ENCODE assay signal across 1 cellular context in the genomic region with DNA sequence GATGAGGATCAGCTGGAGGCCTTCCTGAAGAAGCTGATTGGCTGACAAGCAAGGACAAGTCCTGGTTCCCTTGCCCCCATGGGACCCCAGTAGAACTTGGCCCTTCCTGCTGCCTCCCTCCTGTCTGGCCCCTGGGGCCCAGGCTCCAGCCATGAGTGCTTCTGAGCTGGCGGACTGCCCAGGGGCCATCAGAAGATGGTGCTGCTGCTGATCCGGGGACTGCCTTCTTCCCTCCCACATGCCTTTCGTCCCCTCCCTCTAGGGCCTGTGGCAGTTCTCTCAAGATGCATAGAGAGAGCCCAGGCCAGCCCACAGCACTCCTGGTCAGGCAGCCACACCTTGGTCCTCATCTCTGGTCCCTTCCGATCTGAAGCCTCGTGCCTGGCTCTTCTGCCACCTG.
TF ChIP-seq lines count a peak whose summit lies in the region.

No MANE protein-coding gene starts in this region.

TF ChIP-seq in K562, 482 proteins besides CTCF, POLR2A, EP300 and RAD21:
- TF ChIP-seq SREBF2 (CRISPR knock-in tag; IDR thresholded peaks at IDR 0.05): no peak
- TF ChIP-seq SIN3B (IDR thresholded peaks at IDR 0.05; ENCODE audit: low read depth): no peak
- no peak for TF ChIP-seq FOXK2 (conservative IDR thresholded peaks at IDR 0.05 in 1 of 2, IDR thresholded peaks at IDR 0.05 in 1 of 2; ENCODE audit: low read depth in 2 of 2)
- TF ChIP-seq ARNT (IDR thresholded peaks at IDR 0.05): no peak
- no peak for TF ChIP-seq MAFG (tag; conservative IDR thresholded peaks at IDR 0.05)
- TF ChIP-seq, protein P1, sequence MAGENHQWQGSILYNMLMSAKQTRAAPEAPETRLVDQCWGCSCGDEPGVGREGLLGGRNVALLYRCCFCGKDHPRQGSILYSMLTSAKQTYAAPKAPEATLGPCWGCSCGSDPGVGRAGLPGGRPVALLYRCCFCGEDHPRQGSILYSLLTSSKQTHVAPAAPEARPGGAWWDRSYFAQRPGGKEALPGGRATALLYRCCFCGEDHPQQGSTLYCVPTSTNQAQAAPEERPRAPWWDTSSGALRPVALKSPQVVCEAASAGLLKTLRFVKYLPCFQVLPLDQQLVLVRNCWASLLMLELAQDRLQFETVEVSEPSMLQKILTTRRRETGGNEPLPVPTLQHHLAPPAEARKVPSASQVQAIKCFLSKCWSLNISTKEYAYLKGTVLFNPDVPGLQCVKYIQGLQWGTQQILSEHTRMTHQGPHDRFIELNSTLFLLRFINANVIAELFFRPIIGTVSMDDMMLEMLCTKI (IDR thresholded peaks at IDR 0.05; ENCODE audit: partially characterized antibody): no peak
- peak; percentile 15 for TF ChIP-seq NFYB (IDR thresholded peaks at IDR 0.05; ENCODE audit: extremely low read depth, insufficient read length)
- peak; percentile 83 for TF ChIP-seq NFIC (IDR thresholded peaks at IDR 0.05)
- TF ChIP-seq MAFK (IDR thresholded peaks at IDR 0.05; ENCODE audit: low read length): no peak
- TF ChIP-seq, protein P2, sequence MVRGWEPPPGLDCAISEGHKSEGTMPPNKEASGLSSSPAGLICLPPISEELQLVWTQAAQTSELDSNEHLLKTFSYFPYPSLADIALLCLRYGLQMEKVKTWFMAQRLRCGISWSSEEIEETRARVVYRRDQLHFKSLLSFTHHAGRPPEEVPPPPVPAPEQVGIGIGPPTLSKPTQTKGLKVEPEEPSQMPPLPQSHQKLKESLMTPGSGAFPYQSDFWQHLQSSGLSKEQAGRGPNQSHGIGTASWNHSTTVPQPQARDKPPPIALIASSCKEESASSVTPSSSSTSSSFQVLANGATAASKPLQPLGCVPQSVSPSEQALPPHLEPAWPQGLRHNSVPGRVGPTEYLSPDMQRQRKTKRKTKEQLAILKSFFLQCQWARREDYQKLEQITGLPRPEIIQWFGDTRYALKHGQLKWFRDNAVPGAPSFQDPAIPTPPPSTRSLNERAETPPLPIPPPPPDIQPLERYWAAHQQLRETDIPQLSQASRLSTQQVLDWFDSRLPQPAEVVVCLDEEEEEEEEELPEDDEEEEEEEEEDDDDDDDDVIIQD (CRISPR knock-in tag; IDR thresholded peaks at IDR 0.05): no peak
- TF ChIP-seq, protein P3, sequence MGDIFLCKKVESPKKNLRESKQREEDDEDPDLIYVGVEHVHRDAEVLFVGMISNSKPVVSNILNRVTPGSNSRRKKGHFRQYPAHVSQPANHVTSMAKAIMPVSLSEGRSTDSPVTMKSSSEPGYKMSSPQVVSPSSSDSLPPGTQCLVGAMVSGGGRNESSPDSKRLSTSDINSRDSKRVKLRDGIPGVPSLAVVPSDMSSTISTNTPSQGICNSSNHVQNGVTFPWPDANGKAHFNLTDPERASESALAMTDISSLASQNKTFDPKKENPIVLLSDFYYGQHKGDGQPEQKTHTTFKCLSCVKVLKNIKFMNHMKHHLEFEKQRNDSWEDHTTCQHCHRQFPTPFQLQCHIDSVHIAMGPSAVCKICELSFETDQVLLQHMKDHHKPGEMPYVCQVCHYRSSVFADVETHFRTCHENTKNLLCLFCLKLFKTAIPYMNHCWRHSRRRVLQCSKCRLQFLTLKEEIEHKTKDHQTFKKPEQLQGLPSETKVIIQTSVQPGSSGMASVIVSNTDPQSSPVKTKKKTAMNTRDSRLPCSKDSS (IDR thresholded peaks at IDR 0.05; ENCODE audit: low read depth, partially characterized antibody): no peak
- TF ChIP-seq NCOA2 (IDR thresholded peaks at IDR 0.05; ENCODE audit: partially characterized antibody in 2 of 2): peak in 1 of 2 experiments; percentile 49
- TF ChIP-seq, protein P4, sequence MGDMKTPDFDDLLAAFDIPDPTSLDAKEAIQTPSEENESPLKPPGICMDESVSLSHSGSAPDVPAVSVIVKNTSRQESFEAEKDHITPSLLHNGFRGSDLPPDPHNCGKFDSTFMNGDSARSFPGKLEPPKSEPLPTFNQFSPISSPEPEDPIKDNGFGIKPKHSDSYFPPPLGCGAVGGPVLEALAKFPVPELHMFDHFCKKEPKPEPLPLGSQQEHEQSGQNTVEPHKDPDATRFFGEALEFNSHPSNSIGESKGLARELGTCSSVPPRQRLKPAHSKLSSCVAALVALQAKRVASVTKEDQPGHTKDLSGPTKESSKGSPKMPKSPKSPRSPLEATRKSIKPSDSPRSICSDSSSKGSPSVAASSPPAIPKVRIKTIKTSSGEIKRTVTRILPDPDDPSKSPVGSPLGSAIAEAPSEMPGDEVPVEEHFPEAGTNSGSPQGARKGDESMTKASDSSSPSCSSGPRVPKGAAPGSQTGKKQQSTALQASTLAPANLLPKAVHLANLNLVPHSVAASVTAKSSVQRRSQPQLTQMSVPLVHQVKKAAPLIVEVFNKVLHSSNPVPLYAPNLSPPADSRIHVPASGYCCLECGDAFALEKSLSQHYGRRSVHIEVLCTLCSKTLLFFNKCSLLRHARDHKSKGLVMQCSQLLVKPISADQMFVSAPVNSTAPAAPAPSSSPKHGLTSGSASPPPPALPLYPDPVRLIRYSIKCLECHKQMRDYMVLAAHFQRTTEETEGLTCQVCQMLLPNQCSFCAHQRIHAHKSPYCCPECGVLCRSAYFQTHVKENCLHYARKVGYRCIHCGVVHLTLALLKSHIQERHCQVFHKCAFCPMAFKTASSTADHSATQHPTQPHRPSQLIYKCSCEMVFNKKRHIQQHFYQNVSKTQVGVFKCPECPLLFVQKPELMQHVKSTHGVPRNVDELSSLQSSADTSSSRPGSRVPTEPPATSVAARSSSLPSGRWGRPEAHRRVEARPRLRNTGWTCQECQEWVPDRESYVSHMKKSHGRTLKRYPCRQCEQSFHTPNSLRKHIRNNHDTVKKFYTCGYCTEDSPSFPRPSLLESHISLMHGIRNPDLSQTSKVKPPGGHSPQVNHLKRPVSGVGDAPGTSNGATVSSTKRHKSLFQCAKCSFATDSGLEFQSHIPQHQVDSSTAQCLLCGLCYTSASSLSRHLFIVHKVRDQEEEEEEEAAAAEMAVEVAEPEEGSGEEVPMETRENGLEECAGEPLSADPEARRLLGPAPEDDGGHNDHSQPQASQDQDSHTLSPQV (IDR thresholded peaks at IDR 0.05): no peak
- no peak for TF ChIP-seq FOXA3 (CRISPR knock-in tag; conservative IDR thresholded peaks at IDR 0.05 in 1 of 2, IDR thresholded peaks at IDR 0.05 in 1 of 2)
- TF ChIP-seq KHSRP (IDR thresholded peaks at IDR 0.05): no peak
- no peak for TF ChIP-seq SMAD3 (CRISPR knock-in tag; conservative IDR thresholded peaks at IDR 0.05)
